8 cellular contexts compared by ENCODE assay signal in the genomic region with DNA sequence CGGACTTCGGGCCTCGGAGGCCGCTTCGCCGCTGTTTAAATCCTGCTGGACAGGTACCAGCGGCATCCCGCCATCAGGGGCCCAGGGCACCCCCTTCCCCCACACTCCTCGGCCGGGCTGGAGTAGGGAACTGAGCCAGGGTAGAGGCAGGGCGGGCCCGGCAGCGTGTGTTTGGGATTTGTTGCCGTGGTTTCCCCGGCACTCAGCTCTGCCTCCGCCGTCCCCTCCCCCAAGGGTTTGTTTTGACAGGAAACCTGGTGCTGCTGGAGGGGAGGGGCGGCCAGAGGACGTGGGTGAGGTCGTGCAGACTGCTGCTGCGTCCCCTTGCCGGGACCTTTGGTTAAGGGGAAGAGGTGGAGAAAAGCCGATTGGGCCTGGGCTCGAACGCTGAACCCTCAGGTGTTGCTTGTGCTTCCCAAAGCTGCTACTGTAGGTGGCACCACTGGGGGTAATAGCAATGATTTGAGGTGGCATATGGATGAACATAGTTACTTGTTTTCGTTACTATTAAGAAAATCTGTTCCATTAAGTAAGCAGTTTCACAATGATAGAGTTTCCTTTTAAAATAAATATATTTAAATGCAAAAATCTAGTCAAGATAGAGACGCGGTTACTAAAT. TPM values are rescaled to one million over a fixed set of nuclear protein-coding genes. Genes with fewer than 3 reads are reported as not detected.
A peak's percentile ranks its signal among the peaks of the same experiment; 100 is the strongest.
DNase-seq lines count a peak whose midpoint lies in the region; ATAC-seq and TF ChIP-seq lines count a peak whose summit lies in the region.

No MANE protein-coding gene starts in this region.

- peak overlapping the region; percentile 63 for H3K9ac ChIP-seq in Loucy (ENCODE audit: low read depth, low read length, poor library complexity, severe bottlenecking)

- peak overlapping the region; percentile 97 for H3K27ac ChIP-seq in angular gyrus (ENCODE audit: low read depth, low read length)
- peak overlapping the region; percentile 96 for H3K27ac ChIP-seq in right cardiac atrium (ENCODE audit: low read length)
- peak overlapping the region; percentile 88 for H3K27ac ChIP-seq in urinary bladder (ENCODE audit: low read depth)

- TF ChIP-seq CTCF in Loucy (conservative IDR thresholded peaks at IDR 0.05; ENCODE audit: low read length) = no peak; the same call in 1 of the 2 replicates

- no peaks in the 10 kb centered on the region for H3F3A ChIP-seq in Loucy (ENCODE audit: low read depth)

- DNase-seq in ACHN (peak; percentile 77), T-helper 22 cell (ENCODE audit: low read depth) (peak; percentile 93), right cardiac atrium (peak; percentile 92 to 97 (median 97)), pulmonary artery endothelial cell (ENCODE audit: low read depth, low spot score) (peak; percentile 77)

- peak overlapping the region; percentile 97 for H2AFZ ChIP-seq in Loucy (ENCODE audit: low read length)

- H3K27me3 ChIP-seq in Loucy (ENCODE audit: insufficient read depth, low read length, poor library complexity, severe bottlenecking) (no peaks in the 10 kb centered on the region), right cardiac atrium (ENCODE audit: control insufficient read depth, insufficient read depth) (no peaks in the 10 kb centered on the region)

- H3K9me3 ChIP-seq in Loucy (ENCODE audit: insufficient read depth, low read depth, low read length) (no peaks in the 10 kb centered on the region), right cardiac atrium (ENCODE audit: control insufficient read depth, low read length) (no peaks in the 10 kb centered on the region)

- ATAC-seq in GM18907 (IDR thresholded peaks at IDR 0.05; ENCODE audit: unreplicated experiment) (peak; percentile 30), right cardiac atrium (peak; percentile 93 to 94)

- in situ Hi-C loops in ACHN (cut with HindIII; ENCODE audit: low pct_ligation_motif_present, low pct_unique_long_range_greater_than_20kb, low sequenced_read_pairs) = no loop called here

- peak overlapping the region; percentile 82 for H3K4me2 ChIP-seq in Loucy (ENCODE audit: low read depth, low read length, poor library complexity, severe bottlenecking)

- H3K79me2 ChIP-seq in Loucy (ENCODE audit: insufficient read depth, low read length) = no peaks in the 10 kb centered on the region

- no peaks in the 10 kb centered on the region for H3K9me2 ChIP-seq in Loucy (replicated peaks; ENCODE audit: low read depth, low read length)

- H3K4me1 ChIP-seq in Loucy (ENCODE audit: insufficient read depth, low read length, poor library complexity, severe bottlenecking) = peaks cover 10% of the 10 kb centered on the region
- peaks cover 6% of the 10 kb centered on the region for H3K4me1 ChIP-seq in right cardiac atrium (ENCODE audit: control insufficient read depth, insufficient read depth, low read length)
- no peaks in the 10 kb centered on the region for H3K4me1 ChIP-seq in urinary bladder (ENCODE audit: insufficient read depth)

- peak overlapping the region; percentile 91 for H3K4me3 ChIP-seq in Loucy (ENCODE audit: low read length, poor library complexity, severe bottlenecking)
- peak overlapping the region; percentile 71 for H3K4me3 ChIP-seq in right cardiac atrium (ENCODE audit: low read length)
- H3K4me3 ChIP-seq in urinary bladder (ENCODE audit: low read depth, low read length) = peak overlapping the region; percentile 84

- WGBS in right cardiac atrium = 3% methylated on average over 28 of the region's 28 CpGs
- WGBS in urinary bladder = 5% methylated on average over 28 of the region's 28 CpGs

- intact Hi-C loops in right cardiac atrium (cut with DNase I) = loop anchor here in 2 of 4 donors (2.0 to 5.0 kb wide), 2 partner anchors 56 to 57 kb away; a partner anchor contains a TSS

- no peaks in the 10 kb centered on the region for H4K20me1 ChIP-seq in Loucy (ENCODE audit: insufficient read depth, low read length, poor library complexity, severe bottlenecking)

- H3K36me3 ChIP-seq in Loucy (ENCODE audit: insufficient read depth, low read length) = no peaks in the 10 kb centered on the region
- H3K36me3 ChIP-seq in urinary bladder (ENCODE audit: insufficient read depth) = no peaks in the 10 kb centered on the region

RNA-seq across cellular contexts. Expression of a gene that starts 0.8 kb away (rescaled TPM):
- 10 to 100 TPM; 54.0 to 64.5 (median 61.9) TPM for total RNA-seq in right cardiac atrium
- 14.2 TPM for polyA plus RNA-seq in right cardiac atrium
- 26.1 and 27.4 TPM in 2 replicates for total RNA-seq in pulmonary artery endothelial cell
- total RNA-seq in urinary bladder = 66.8 TPM
- 10.2 TPM for polyA plus RNA-seq in urinary bladder

RNA-seq across cellular contexts. Expression of a gene that starts 54.2 kb away (rescaled TPM):
- total RNA-seq in right cardiac atrium (1 to 10 TPM; 7.1 to 8.6 (median 7.9) TPM), pulmonary artery endothelial cell (10.6 and 14.3 TPM in 2 replicates), urinary bladder (14.2 TPM)
- polyA plus RNA-seq in right cardiac atrium (3.4 TPM), urinary bladder (4.5 TPM)

RNA-seq across cellular contexts. Expression of a gene that starts 55.5 kb away (rescaled TPM):
- 10 to 100 TPM; 35.6 to 53.7 (median 41.3) TPM for total RNA-seq in right cardiac atrium
- 24.8 TPM for polyA plus RNA-seq in right cardiac atrium
- 168 and 175 TPM in 2 replicates for total RNA-seq in pulmonary artery endothelial cell
- 93.3 TPM for total RNA-seq in urinary bladder
- polyA plus RNA-seq in urinary bladder = 40.8 TPM

Comparison
In these comparisons a context has a peak if more than half of its experiments do, and no peak if none do; other contexts are left out.
1. Peak in every context shown above with its lines: DNase-seq, ATAC-seq, H3K4me3 ChIP-seq and H3K27ac ChIP-seq.